Comparison of ENCODE assay signal across 20 cellular contexts in genomic region chr3:97301114-97301513, GRCh38.
DNase-seq lines count a peak whose midpoint lies in the region; ATAC-seq, FAIRE-seq and TF ChIP-seq lines count a peak whose summit lies in the region.
"Had no signal": no experiment of that assay in that cellular context is flagged by ENCODE, and none has a peak within 500 bp of the region (broad histone marks: within the 10 kb centered on the region; RNA-seq: fewer than 3 reads in every experiment).

No MANE protein-coding gene starts in this region.

- H3K4me3 ChIP-seq in HepG2 (replicated peaks in 1 of 3; ENCODE audit: insufficient read depth in 1 of 3, low read depth in 2 of 3, low read length in 3 of 3) (no peak overlapping the region), right lobe of liver (no peak overlapping the region), IMR-90 (ENCODE audit: insufficient read depth, low read depth, low read length) (no peak overlapping the region), H1 (ENCODE audit: extremely low read depth in 1 of 4, insufficient read depth in 2 of 4, low read depth in 3 of 4, low read length in 4 of 4) (no peak overlapping the region)
- H3K4me3 ChIP-seq: BLaER1 had no signal

- no peaks in the 10 kb centered on the region for H3K9me1 ChIP-seq in IMR-90 (ENCODE audit: insufficient read depth, low read length)

- H4K5ac ChIP-seq in IMR-90 (ENCODE audit: low read depth, low read length) (no peak overlapping the region), H1 (ENCODE audit: insufficient read length, low read depth, low read length) (no peak overlapping the region)

- H2AK5ac ChIP-seq in IMR-90 (ENCODE audit: low read depth, low read length) (no peak overlapping the region), H1 (ENCODE audit: low read depth, low read length) (no peak overlapping the region)

- BruUV-seq in HepG2 (replicated peaks; lab: Mats Ljungman, UMichigan), result no TSS peak
- no TSS peak for BruUV-seq in IMR-90 (replicated peaks; lab: Mats Ljungman, UMichigan)

- H3K4me1 ChIP-seq in HepG2 (ENCODE audit: insufficient read depth, low read length) (no peaks in the 10 kb centered on the region), right lobe of liver (no peaks in the 10 kb centered on the region), IMR-90 (ENCODE audit: control insufficient read depth, insufficient read depth, low read length) (no peaks in the 10 kb centered on the region), H1 (replicated peaks in 1 of 4; ENCODE audit: control insufficient read depth in 3 of 4, insufficient read depth in 4 of 4, low read length in 3 of 4) (no peaks in the 10 kb centered on the region)
- H3K4me1 ChIP-seq: BE2C, BLaER1 had no signal

- H3K18ac ChIP-seq in IMR-90 (ENCODE audit: low read depth, low read length) (no peak overlapping the region), H1 (ENCODE audit: extremely low read depth, low read length) (no peak overlapping the region)

- H2BK15ac ChIP-seq in IMR-90 (ENCODE audit: low read depth, low read length), result no peak overlapping the region
- no peak overlapping the region for H2BK15ac ChIP-seq in H1 (ENCODE audit: low read length)

- H4K8ac ChIP-seq in IMR-90 (ENCODE audit: low read depth in 2 of 2, low read length in 2 of 2) (no peak overlapping the region), H1 (ENCODE audit: extremely low read depth, insufficient read depth, low read length) (no peak overlapping the region)

- H3K14ac ChIP-seq in IMR-90 (replicated peaks; ENCODE audit: low read depth, low read length) (no peak overlapping the region), H1 (ENCODE audit: insufficient read length) (no peak overlapping the region)

- dilution Hi-C loops in IMR-90 (cut with HindIII; ENCODE audit: low sequenced_read_pairs, unreplicated experiment), result no loop called here

- no peak overlapping the region for H3K9ac ChIP-seq in HepG2 (ENCODE audit: insufficient read depth, low read depth, low read length)
- no peak overlapping the region for H3K9ac ChIP-seq in IMR-90 (ENCODE audit: low read depth, low read length)
- H3K9ac ChIP-seq in H1 (replicated peaks in 1 of 4; ENCODE audit: extremely low read depth in 1 of 4, low read depth in 3 of 4, low read length in 3 of 4), result no peak overlapping the region
- H3K9ac ChIP-seq: BLaER1 had no signal

- DNase-seq in HepG2 (ENCODE audit: low spot score) (no peak), right lobe of liver (no peak), IMR-90 (no peak), H1 (ENCODE audit: low read depth in 1 of 2, low spot score in 2 of 2) (no peak), DMS 273 (lab: John Stamatoyannopoulos, UW; ENCODE audit: unreplicated experiment) (no peak), NCI-H2171 (lab: John Stamatoyannopoulos, UW) (no peak)
- DNase-seq: ACHN; BE2C; C1 segment of cervical spinal cord; CD4-positive, alpha-beta memory T cell; CD4-positive, CD25-positive, alpha-beta regulatory T cell; CD8-positive, alpha-beta memory T cell; COR-L47; DMS79 treated with DMSO at 0.1 percent for 48 hours; GF-D8 had no signal

- H3K36me3 ChIP-seq in HepG2 (replicated peaks in 1 of 2; ENCODE audit: control insufficient read depth in 1 of 2, insufficient read depth in 2 of 2, low read length in 2 of 2) (no peaks in the 10 kb centered on the region), right lobe of liver (no peaks in the 10 kb centered on the region), IMR-90 (ENCODE audit: control insufficient read depth, insufficient read depth, low read length) (no peaks in the 10 kb centered on the region), H1 (ENCODE audit: control insufficient read depth in 2 of 4, insufficient read depth in 4 of 4, low read length in 3 of 4) (no peaks in the 10 kb centered on the region)
- H3K36me3 ChIP-seq: BE2C, BLaER1 had no signal

- no peaks in the 10 kb centered on the region for H3K79me2 ChIP-seq in HepG2 (ENCODE audit: insufficient read depth, low read length)
- H3K79me2 ChIP-seq in H1 (ENCODE audit: control insufficient read depth in 1 of 2, insufficient read depth in 2 of 2, low read length in 2 of 2), result no peaks in the 10 kb centered on the region

- TF ChIP-seq CTCF in HepG2 (CRISPR knock-in tag; IDR thresholded peaks at IDR 0.05), result no peak
- no peak for TF ChIP-seq CTCF in right lobe of liver (IDR thresholded peaks at IDR 0.05)
- no peak for TF ChIP-seq CTCF in IMR-90 (conservative IDR thresholded peaks at IDR 0.05; ENCODE audit: low read depth, low read length)
- no peak for TF ChIP-seq CTCF in H1 (IDR thresholded peaks at IDR 0.05; ENCODE audit: control extremely low read depth in 1 of 3, insufficient read depth in 1 of 3, low read depth in 1 of 3, low read length in 3 of 3)

- no peak overlapping the region for H2AK9ac ChIP-seq in IMR-90 (replicated peaks; ENCODE audit: low read depth, low read length, poor library complexity)

- FAIRE-seq in HepG2 (lab: Jason Lieb, UNC) (no peak), H1 (lab: Jason Lieb, UNC) (no peak)
- FAIRE-seq: G401.6, GM12891, GM19239 had no signal

- H3K27ac ChIP-seq in HepG2 (ENCODE audit: extremely low read length, insufficient read depth, low read length) (no peak overlapping the region), right lobe of liver (no peak overlapping the region), IMR-90 (ENCODE audit: insufficient read depth, low read length) (no peak overlapping the region), H1 (ENCODE audit: low read depth, low read length) (no peak overlapping the region)
- H3K27ac ChIP-seq: 22Rv1, BLaER1 had no signal

- H3K27me3 ChIP-seq in HepG2 (ENCODE audit: control insufficient read depth in 1 of 2, insufficient read depth in 2 of 2, low read length in 2 of 2), result no peaks in the 10 kb centered on the region; a peak in 1 of 5 replicates
- H3K27me3 ChIP-seq in right lobe of liver, result no peaks in the 10 kb centered on the region
- H3K27me3 ChIP-seq in IMR-90 (ENCODE audit: control insufficient read depth, insufficient read depth, low read length), result no peaks in the 10 kb centered on the region
- H3K27me3 ChIP-seq in H1 (replicated peaks in 1 of 4; ENCODE audit: control insufficient read depth in 3 of 4, extremely low read depth in 1 of 4, insufficient read depth in 3 of 4, low read length in 3 of 4), result no peaks in the 10 kb centered on the region
- H3K27me3 ChIP-seq: BE2C, BLaER1 had no signal

- no peak overlapping the region for H3K56ac ChIP-seq in IMR-90 (ENCODE audit: extremely low read depth, insufficient read depth, low read length)
- no peak overlapping the region for H3K56ac ChIP-seq in H1 (replicated peaks; ENCODE audit: insufficient read length, low read depth, low read length)

- H2BK5ac ChIP-seq in IMR-90 (ENCODE audit: low read depth, low read length, poor library complexity, severe bottlenecking) (no peak overlapping the region), H1 (ENCODE audit: low read depth, low read length) (no peak overlapping the region)

- TF ChIP-seq POLR2A in HepG2 (IDR thresholded peaks at IDR 0.05; ENCODE audit: insufficient read depth in 1 of 2, low read depth in 2 of 2, low read length in 2 of 2) (no peak), right lobe of liver (IDR thresholded peaks at IDR 0.05) (no peak), IMR-90 (IDR thresholded peaks at IDR 0.05; ENCODE audit: low read depth, low read length) (no peak), H1 (IDR thresholded peaks at IDR 0.05; ENCODE audit: control extremely low read depth in 1 of 2, low read depth in 2 of 2, low read length in 2 of 2) (no peak)

- H2AFZ ChIP-seq in HepG2 (ENCODE audit: low read length) (no peak overlapping the region), IMR-90 (replicated peaks; ENCODE audit: low read length, poor library complexity) (no peak overlapping the region), H1 (ENCODE audit: low read length) (0 out of 2 replicates have a peak overlapping the region, but pooled peaks have one; percentile 22)

- ATAC-seq in HepG2, result no peak
- no peak for ATAC-seq in right lobe of liver
- no peak for ATAC-seq in IMR-90 (ENCODE audit: low read depth)

- H2BK120ac ChIP-seq in IMR-90 (ENCODE audit: low read depth, low read length) (no peak overlapping the region), H1 (replicated peaks; ENCODE audit: low read depth, low read length) (no peak overlapping the region)

- TF ChIP-seq EP300 in HepG2 (IDR thresholded peaks at IDR 0.05; ENCODE audit: low read depth in 2 of 2, low read length in 2 of 2) (no peak), HepG2 (CRISPR knock-in tag; IDR thresholded peaks at IDR 0.05; ENCODE audit: borderline replicate concordance) (no peak), H1 (IDR thresholded peaks at IDR 0.05; ENCODE audit: borderline replicate concordance in 1 of 2, low read depth in 2 of 2, low read length in 2 of 2) (no peak)

- H3K79me1 ChIP-seq in IMR-90 (ENCODE audit: low read depth in 1 of 2, low read length in 2 of 2) (no peaks in the 10 kb centered on the region), H1 (ENCODE audit: low read depth, low read length) (no peaks in the 10 kb centered on the region)

- H4K20me1 ChIP-seq in HepG2 (ENCODE audit: insufficient read depth, low read length), result no peaks in the 10 kb centered on the region
- no peaks in the 10 kb centered on the region for H4K20me1 ChIP-seq in IMR-90 (ENCODE audit: insufficient read depth, low read length)
- H4K20me1 ChIP-seq in H1 (replicated peaks in 1 of 2; ENCODE audit: control insufficient read depth in 1 of 2, insufficient read depth in 2 of 2, low read length in 2 of 2), result no peaks in the 10 kb centered on the region
- H4K20me1 ChIP-seq: BLaER1 had no signal

- in situ Hi-C loops in HepG2 (cut with HindIII; ENCODE audit: extremely low pct_ligation_motif_present, low pct_unique_long_range_greater_than_20kb), result no loop called here
- in situ Hi-C loops in IMR-90 (cut with MboI; ENCODE audit: low sequenced_read_pairs), result no loop called here

- POLR2A ChIA-PET in HepG2 (lab: Yijun Ruan, JAX), result no interaction called here
- POLR2A ChIA-PET in IMR-90 (lab: Charles Lee; ENCODE audit: unreplicated experiment), result no interaction called here
- POLR2A ChIA-PET in H1 (lab: Charles Lee; ENCODE audit: partially characterized antibody), result no interaction called here

- H2BK12ac ChIP-seq in H1 (ENCODE audit: low read depth, low read length), result no peak overlapping the region

- no peak overlapping the region for H2BK20ac ChIP-seq in IMR-90 (ENCODE audit: low read depth, low read length)
- no peak overlapping the region for H2BK20ac ChIP-seq in H1 (ENCODE audit: low read length)

- CTCF ChIA-PET in HepG2 (lab: Yijun Ruan, JAX; ENCODE audit: low intra/inter-chr PET ratio, low total read pairs) (no interaction called here), IMR-90 (lab: Yijun Ruan, JAX) (no interaction called here), H1 (lab: Charles Lee; ENCODE audit: partially characterized antibody) (no interaction called here)

- TF ChIP-seq RAD21 in HepG2 (CRISPR knock-in tag; IDR thresholded peaks at IDR 0.05), result no peak
- TF ChIP-seq RAD21 in IMR-90 (IDR thresholded peaks at IDR 0.05; ENCODE audit: low read length), result no peak
- no peak for TF ChIP-seq RAD21 in H1 (IDR thresholded peaks at IDR 0.05 in 1 of 2, conservative IDR thresholded peaks at IDR 0.05 in 1 of 2; ENCODE audit: low read depth in 2 of 2, low read length in 2 of 2)

- intact Hi-C loops in HepG2 (cut with micrococcal nuclease; ENCODE audit: unreplicated experiment) (no loop called here), right lobe of liver (cut with DNase I) (no loop called here), IMR-90 (cut with micrococcal nuclease) (no loop called here)

- H4K91ac ChIP-seq in IMR-90 (ENCODE audit: insufficient read depth, low read depth, low read length), result no peak overlapping the region
- H4K91ac ChIP-seq in H1 (replicated peaks; ENCODE audit: insufficient read length, low read length), result no peak overlapping the region

- no peaks in the 10 kb centered on the region for H3K9me3 ChIP-seq in HepG2 (ENCODE audit: low read length)
- no peaks in the 10 kb centered on the region for H3K9me3 ChIP-seq in right lobe of liver
- peaks cover 8% of the 10 kb centered on the region for H3K9me3 ChIP-seq in IMR-90 (ENCODE audit: control insufficient read depth, insufficient read depth, low read length)
- no peaks in the 10 kb centered on the region for H3K9me3 ChIP-seq in H1 (ENCODE audit: insufficient read depth in 2 of 2, low read depth in 1 of 2, low read length in 1 of 2)
- H3K9me3 ChIP-seq: BE2C had no signal

- H3K23me2 ChIP-seq in H1 (ENCODE audit: low read depth, low read length), result peaks cover 2% of the 10 kb centered on the region; the same call in 1 of the 2 replicates

- no peak overlapping the region for H3K4ac ChIP-seq in IMR-90 (ENCODE audit: low read depth, low read length)
- no peak overlapping the region for H3K4ac ChIP-seq in H1 (replicated peaks; ENCODE audit: insufficient read length, low read depth, low read length)

- H3K4me2 ChIP-seq in HepG2 (ENCODE audit: low read depth, low read length) (no peak overlapping the region), IMR-90 (ENCODE audit: low read depth, low read length) (no peak overlapping the region), H1 (ENCODE audit: insufficient read depth in 1 of 2, low read depth in 2 of 2, low read length in 2 of 2) (no peak overlapping the region)
- H3K4me2 ChIP-seq: BLaER1 had no signal

- H3K23ac ChIP-seq in IMR-90 (ENCODE audit: low read depth, low read length) (no peak overlapping the region), H1 (ENCODE audit: insufficient read length) (no peak overlapping the region)

Comparison
In these comparisons a context has a peak if more than half of its experiments do, and no peak if none do; other contexts are left out.
1. Of the 41 proteins assayed by ChIP-seq in both HepG2 and H1: peak only in HepG2: none; only in H1: none; in both: MAFK; in neither: 40.